17 cellular contexts compared by ENCODE assay signal in genomic region chr13:114318624-114319023, GRCh38. TPM values are rescaled to one million over a fixed set of nuclear protein-coding genes. Genes with fewer than 3 reads are reported as not detected.
DNase-seq lines count a peak whose midpoint lies in the region; ATAC-seq and TF ChIP-seq lines count a peak whose summit lies in the region.
"Had no signal": no experiment of that assay in that cellular context is flagged by ENCODE, and none has a peak within 500 bp of the region (broad histone marks: within the 10 kb centered on the region; RNA-seq: fewer than 3 reads in every experiment).

No MANE protein-coding gene starts in this region.

- H3K4me3 Mint-ChIP-seq in activated CD8-positive, alpha-beta memory T cell treated with anti-CD3 and anti-CD28 coated beads, Interleukin-2, amount 10 ng/mL, durations not matched to agents 7 days and 5 days, result no peak overlapping the region
- H3K4me3 Mint-ChIP-seq in chondrocyte (ENCODE audit: unreplicated experiment) (no peak overlapping the region), progenitor cell of endocrine pancreas (ENCODE audit: low read depth) (no peak overlapping the region), GM23338 (no peak overlapping the region)
- H3K4me3 Mint-ChIP-seq: natural killer cell treated with Interleukin-12 subunit alpha and Interleukin-12 subunit beta and Interleukin-15 and Interleukin-18, amount 100 ng/mL, for 72 hours had no signal

- CTCF ChIA-PET in activated CD8-positive, alpha-beta memory T cell treated with anti-CD3 and anti-CD28 coated beads, Interleukin-2, amount 10 ng/mL, durations not matched to agents 7 days and 5 days (lab: Charles Lee), result interaction anchor here (0.9 to 1.4 kb wide), 4 partner anchors 9 to 37 kb away, joined by 3 to 6 read pairs (median 3); no protein-coding TSS in a partner anchor

- H3K27me3 ChIP-seq in thyroid gland (no peaks in the 10 kb centered on the region), GM23338 (ENCODE audit: insufficient read depth) (no peaks in the 10 kb centered on the region)
- H3K27me3 ChIP-seq: right atrium auricular region had no signal

- H3K4me2 ChIP-seq in GM23338, result no peak overlapping the region

- ATAC-seq in activated CD8-positive, alpha-beta memory T cell treated with anti-CD3 and anti-CD28 coated beads, Interleukin-2, amount 10 ng/mL, durations not matched to agents 7 days and 5 days, result no peak
- ATAC-seq in HG03439 (IDR thresholded peaks at IDR 0.05; ENCODE audit: unreplicated experiment), result no peak
- ATAC-seq in GM23338, result no peak
- ATAC-seq: natural killer cell treated with Interleukin-12 subunit alpha and Interleukin-12 subunit beta and Interleukin-15 and Interleukin-18, amount 100 ng/mL, for 72 hours had no signal

- H3F3A ChIP-seq in GM23338 (replicated peaks; ENCODE audit: low read depth), result no peaks in the 10 kb centered on the region; the same call in 1 of the 2 replicates

- intact Hi-C loops in thyroid gland (cut with DNase I), result no loop called here

- peak overlapping the region; percentile 35 for H3K27ac Mint-ChIP-seq in activated CD8-positive, alpha-beta memory T cell treated with anti-CD3 and anti-CD28 coated beads, Interleukin-2, amount 10 ng/mL, durations not matched to agents 7 days and 5 days
- peak overlapping the region; percentile 93 for H3K27ac Mint-ChIP-seq in chondrocyte (ENCODE audit: unreplicated experiment)
- peak overlapping the region; percentile 85 for H3K27ac Mint-ChIP-seq in progenitor cell of endocrine pancreas
- no peak overlapping the region for H3K27ac Mint-ChIP-seq in GM23338

- H3K9me3 ChIP-seq in thyroid gland, result no peaks in the 10 kb centered on the region
- H3K9me3 ChIP-seq: right atrium auricular region, thoracic aorta had no signal

- peaks cover 10 to 16% of the 10 kb centered on the region in 2 donors for H3K36me3 ChIP-seq in thyroid gland
- H3K36me3 ChIP-seq in GM23338 (ENCODE audit: insufficient read depth), result peaks cover 22% of the 10 kb centered on the region

- H2AFZ ChIP-seq in GM23338, result no peak overlapping the region

- H3K4me1 ChIP-seq in thyroid gland (peaks cover 7 to 17% of the 10 kb centered on the region in 2 donors), GM23338 (ENCODE audit: insufficient read depth) (peaks cover 7% of the 10 kb centered on the region; the same call in 1 of the 2 replicates)

- no peaks in the 10 kb centered on the region; the same call in 1 of the 2 replicates for H4K20me1 ChIP-seq in GM23338 (replicated peaks; ENCODE audit: insufficient read depth)

- 41 to 56% methylated on average over 1 of the region's 1 CpG for WGBS in thyroid gland, 2 donors

- DNase-seq in activated CD8-positive, alpha-beta memory T cell treated with anti-CD3 and anti-CD28 coated beads, Interleukin-2, amount 10 ng/mL, durations not matched to agents 7 days and 5 days, result no peak
- DNase-seq in activated CD8-positive, alpha-beta memory T cell treated with anti-CD3 and anti-CD28 coated beads for 24 hours, result no peak
- DNase-seq in NCI-H2171 (lab: John Stamatoyannopoulos, UW), result peak; percentile 40
- no peak for DNase-seq in chondrocyte (ENCODE audit: low spot score)
- DNase-seq in progenitor cell of endocrine pancreas (ENCODE audit: low spot score, unreplicated experiment), result no peak
- DNase-seq in thyroid gland, result no peak
- no peak for DNase-seq in GM23338 (ENCODE audit: low spot score)
- DNase-seq: GF-D8; hypothalamus; NCI-H1930; NCI-H526 treated with DMSO at 0.1 percent for 48 hours; stimulated activated CD4-positive, alpha-beta T cell treated with anti-CD3 and anti-CD28 coated beads, Interleukin-2, amount 100 ng/mL, for 24 hours; T-helper 1 cell had no signal

- no peaks in the 10 kb centered on the region for H3K9me3 Mint-ChIP-seq in activated CD8-positive, alpha-beta memory T cell treated with anti-CD3 and anti-CD28 coated beads, Interleukin-2, amount 10 ng/mL, durations not matched to agents 7 days and 5 days (ENCODE audit: low read depth)
- H3K9me3 Mint-ChIP-seq in chondrocyte (ENCODE audit: low read depth) (peaks cover 2% of the 10 kb centered on the region), progenitor cell of endocrine pancreas (ENCODE audit: low read depth) (no peaks in the 10 kb centered on the region), GM23338 (no peaks in the 10 kb centered on the region)
- H3K9me3 Mint-ChIP-seq: natural killer cell treated with Interleukin-12 subunit alpha and Interleukin-12 subunit beta and Interleukin-15 and Interleukin-18, amount 100 ng/mL, for 72 hours had no signal

- H3K27ac ChIP-seq in thyroid gland, result no peak overlapping the region
- H3K27ac ChIP-seq in GM23338 (ENCODE audit: low read depth), result no peak overlapping the region
- H3K27ac ChIP-seq: thoracic aorta had no signal

- H3K36me3 Mint-ChIP-seq in activated CD8-positive, alpha-beta memory T cell treated with anti-CD3 and anti-CD28 coated beads, Interleukin-2, amount 10 ng/mL, durations not matched to agents 7 days and 5 days, result peaks cover 49% of the 10 kb centered on the region
- peaks cover 15% of the 10 kb centered on the region for H3K36me3 Mint-ChIP-seq in chondrocyte (ENCODE audit: low read depth)
- H3K36me3 Mint-ChIP-seq in progenitor cell of endocrine pancreas (ENCODE audit: insufficient read depth), result peaks cover 26% of the 10 kb centered on the region
- H3K36me3 Mint-ChIP-seq in GM23338 (ENCODE audit: low read depth), result peaks cover 48% of the 10 kb centered on the region

- H3K4me3 ChIP-seq in thyroid gland (replicated peaks in 1 of 3) (no peak overlapping the region), GM23338 (no peak overlapping the region)
- H3K4me3 ChIP-seq: right atrium auricular region, thoracic aorta had no signal

- TF ChIP-seq CTCF in chondrocyte (IDR thresholded peaks at IDR 0.05) (no peak), progenitor cell of endocrine pancreas (IDR thresholded peaks at IDR 0.05; ENCODE audit: unreplicated experiment) (no peak), thyroid gland (IDR thresholded peaks at IDR 0.05) (no peak), GM23338 (conservative IDR thresholded peaks at IDR 0.05; ENCODE audit: low read depth in 2 of 2) (no peak)

- H3K27me3 Mint-ChIP-seq in activated CD8-positive, alpha-beta memory T cell treated with anti-CD3 and anti-CD28 coated beads, Interleukin-2, amount 10 ng/mL, durations not matched to agents 7 days and 5 days, result no peaks in the 10 kb centered on the region
- H3K27me3 Mint-ChIP-seq in chondrocyte (ENCODE audit: low read depth) (no peaks in the 10 kb centered on the region), progenitor cell of endocrine pancreas (no peaks in the 10 kb centered on the region), GM23338 (ENCODE audit: insufficient read depth, low read depth, poor library complexity) (peaks cover 4% of the 10 kb centered on the region)
- H3K27me3 Mint-ChIP-seq: natural killer cell treated with Interleukin-12 subunit alpha and Interleukin-12 subunit beta and Interleukin-15 and Interleukin-18, amount 100 ng/mL, for 72 hours had no signal

- peaks cover 70% of the 10 kb centered on the region for H3K79me2 ChIP-seq in GM23338 (replicated peaks; ENCODE audit: insufficient read depth)

- TF ChIP-seq POLR2A in thyroid gland (IDR thresholded peaks at IDR 0.05), result no peak

- peaks cover 62% of the 10 kb centered on the region for H3K4me1 Mint-ChIP-seq in activated CD8-positive, alpha-beta memory T cell treated with anti-CD3 and anti-CD28 coated beads, Interleukin-2, amount 10 ng/mL, durations not matched to agents 7 days and 5 days
- peaks cover 55% of the 10 kb centered on the region for H3K4me1 Mint-ChIP-seq in chondrocyte (ENCODE audit: low read depth)
- H3K4me1 Mint-ChIP-seq in progenitor cell of endocrine pancreas (ENCODE audit: low read depth), result peaks cover 24% of the 10 kb centered on the region
- peaks cover 12% of the 10 kb centered on the region for H3K4me1 Mint-ChIP-seq in GM23338

- H3K9me2 ChIP-seq in GM23338 (ENCODE audit: insufficient read depth), result no peaks in the 10 kb centered on the region

TF ChIP-seq in GM23338, 12 proteins besides CTCF, POLR2A, EP300 and RAD21 (continues in another document):
- TF ChIP-seq REST (IDR thresholded peaks at IDR 0.05; ENCODE audit: unreplicated experiment), result no peak
- no peak for TF ChIP-seq STAT1 (IDR thresholded peaks at IDR 0.05; ENCODE audit: unreplicated experiment)

RNA-seq across cellular contexts. Expression of gene CHAMP1, which starts 4.3 kb away (rescaled TPM):
- total RNA-seq in activated CD8-positive, alpha-beta memory T cell treated with anti-CD3 and anti-CD28 coated beads, Interleukin-2, amount 10 ng/mL, durations not matched to agents 7 days and 5 days, result 10 to 100 TPM; 34.1 to 37.0 TPM
- total RNA-seq in chondrocyte (22.0 to 25.0 TPM (median 23.5 TPM) in 3 replicates), progenitor cell of endocrine pancreas (37.1 and 39.8 TPM in 2 replicates), thyroid gland (10 to 100 TPM; 15.6 to 32.1 (median 18.0) TPM)
- total RNA-seq in GM23338 (2014; rRNA removed; shearing (Covaris generic)), result 39.1 and 54.8 TPM in 2 replicates
- polyA plus RNA-seq in GM23338 (2016; fragmentation: Nextera tagmentation; extraction: Ambion mirVana), result 32.8 and 35.1 TPM in 2 replicates

RNA-seq across cellular contexts. Expression of gene UPF3A, which starts 37.2 kb away (rescaled TPM):
- 10 to 100 TPM; 56.1 to 63.4 TPM for total RNA-seq in activated CD8-positive, alpha-beta memory T cell treated with anti-CD3 and anti-CD28 coated beads, Interleukin-2, amount 10 ng/mL, durations not matched to agents 7 days and 5 days
- total RNA-seq in chondrocyte (44.4 to 48.7 TPM (median 46.2 TPM) in 3 replicates), progenitor cell of endocrine pancreas (149 and 150 TPM in 2 replicates), thyroid gland (10 to 100 TPM; 58.8 to 81.9 (median 70.1) TPM)
- total RNA-seq in GM23338 (2014; rRNA removed; shearing (Covaris generic)), result 45.0 and 57.2 TPM in 2 replicates
- polyA plus RNA-seq in GM23338 (2016; fragmentation: Nextera tagmentation; extraction: Ambion mirVana), result 174 and 177 TPM in 2 replicates
